22 cellular contexts compared by ENCODE assay signal in genomic region chr1:208164609-208165008, GRCh38.
DNase-seq lines count a peak whose midpoint lies in the region; ATAC-seq, FAIRE-seq and TF ChIP-seq lines count a peak whose summit lies in the region.
"Had no signal": no experiment of that assay in that cellular context is flagged by ENCODE, and none has a peak within 500 bp of the region (broad histone marks: within the 10 kb centered on the region; RNA-seq: fewer than 3 reads in every experiment).

No MANE protein-coding gene starts in this region.

- H3K9me3 ChIP-seq in K562 (replicated peaks; ENCODE audit: control insufficient read depth, insufficient read depth, low read depth, low read length) (no peaks in the 10 kb centered on the region), esophagus squamous epithelium (no peaks in the 10 kb centered on the region)

- no peak overlapping the region for H3K18ac ChIP-seq in mesendoderm (ENCODE audit: low read length)

- no peaks in the 10 kb centered on the region for H3K9me1 ChIP-seq in K562 (ENCODE audit: control insufficient read depth, insufficient read depth, low read length)

- H3K79me1 ChIP-seq in mesendoderm (ENCODE audit: low read length): peaks cover 3% of the 10 kb centered on the region

- no peak overlapping the region for H3K56ac ChIP-seq in mesendoderm (ENCODE audit: low read length)

- no peak overlapping the region for H3K4ac ChIP-seq in mesendoderm (ENCODE audit: low read depth, low read length)

- TF ChIP-seq CTCF in K562 (IDR thresholded peaks at IDR 0.05 in 2 of 3, conservative IDR thresholded peaks at IDR 0.05 in 1 of 3; ENCODE audit: insufficient read depth in 2 of 3, low read depth in 1 of 3, low read length in 3 of 3): 0 out of 6 replicates have a peak, but pooled peaks of 2 of the 3 experiments have one; percentile 7 to 19
- TF ChIP-seq CTCF in esophagus squamous epithelium (IDR thresholded peaks at IDR 0.05): no peak

- no peak overlapping the region for H2BK120ac ChIP-seq in mesendoderm (ENCODE audit: low read depth, low read length)

- 2% methylated on average over 12 of the region's 12 CpGs for WGBS in K562 (ENCODE audit: insufficient coverage, low coverage, missing lambda C conversion rate)
- WGBS in mesendoderm (ENCODE audit: extremely low coverage, insufficient coverage, low lambda C conversion rate): no CpG with 5 or more reads among the region's 12 CpGs
- 65 to 83% methylated on average over 5 to 10 of the region's 12 CpGs for WGBS in esophagus squamous epithelium, 2 donors

- CTCF ChIA-PET in K562 (lab: Yijun Ruan, JAX; ENCODE audit: low intra/inter-chr PET ratio): no interaction called here

- H4K5ac ChIP-seq in mesendoderm (ENCODE audit: low read length): no peak overlapping the region

- H3K4me2 ChIP-seq in K562 (ENCODE audit: insufficient read depth, low read length) (peak overlapping the region; percentile 20; the same call in 1 of the 2 replicates), mesendoderm (ENCODE audit: low read length) (no peak overlapping the region)

- peak; percentile 71; the same call in 1 of the 2 replicates for TF ChIP-seq EP300 in K562 (IDR thresholded peaks at IDR 0.05; ENCODE audit: low read length)

- H3K36me3 ChIP-seq in K562 (ENCODE audit: control insufficient read depth, insufficient read depth, low read length) (no peaks in the 10 kb centered on the region), mesendoderm (ENCODE audit: control insufficient read depth, insufficient read depth, low read length) (no peaks in the 10 kb centered on the region), esophagus squamous epithelium (peaks cover 0 to 41% (median 0%) of the 10 kb centered on the region in 3 donors)

- no TSS peak for BruUV-seq in K562 (replicated peaks; lab: Mats Ljungman, UMichigan)

- no peak overlapping the region for H3K23ac ChIP-seq in mesendoderm (ENCODE audit: low read length)

- H3K27me3 ChIP-seq in K562 (ENCODE audit: control insufficient read depth in 2 of 2, insufficient read depth in 2 of 2, low read length in 2 of 2): no peaks in the 10 kb centered on the region; a peak in 1 of 5 replicates
- no peaks in the 10 kb centered on the region for H3K27me3 ChIP-seq in mesendoderm (ENCODE audit: insufficient read depth, low read length, poor library complexity)
- H3K27me3 ChIP-seq in esophagus squamous epithelium: no peaks in the 10 kb centered on the region

- no peaks in the 10 kb centered on the region for H3K79me2 ChIP-seq in K562 (ENCODE audit: control insufficient read depth, insufficient read depth, low read length)
- H3K79me2 ChIP-seq in mesendoderm (ENCODE audit: control insufficient read depth, insufficient read depth, low read length): no peaks in the 10 kb centered on the region

- H3K9ac ChIP-seq in K562 (ENCODE audit: insufficient read depth in 1 of 2, low read depth in 2 of 2, low read length in 2 of 2) (peak overlapping the region in 1 of 2 experiments; percentile 73; a peak in 2 of 4 replicates), mesendoderm (ENCODE audit: low read length) (no peak overlapping the region)

- no peak overlapping the region for H4K8ac ChIP-seq in mesendoderm (ENCODE audit: low read depth, low read length)

- no peak overlapping the region for H2AK5ac ChIP-seq in mesendoderm (ENCODE audit: low read length)

- in situ Hi-C loops in K562 (cut with MboI): no loop called here

- peak; percentile 14 to 38; a peak in 2 of 4 replicates for TF ChIP-seq RAD21 in K562 (CRISPR knock-in tag; conservative IDR thresholded peaks at IDR 0.05 in 1 of 2, IDR thresholded peaks at IDR 0.05 in 1 of 2)

- H3K27ac ChIP-seq in K562 (ENCODE audit: extremely low read depth, low read depth, low read length) (no peak overlapping the region), mesendoderm (ENCODE audit: low read depth, low read length) (no peak overlapping the region), esophagus squamous epithelium (no peak overlapping the region)

- TF ChIP-seq POLR2A in K562 (conservative IDR thresholded peaks at IDR 0.05) (no peak), esophagus squamous epithelium (IDR thresholded peaks at IDR 0.05) (no peak)

- peak overlapping the region; percentile 9; the same call in 1 of the 2 replicates for H2AFZ ChIP-seq in K562 (ENCODE audit: low read depth, low read length)

- H4K20me1 ChIP-seq in K562 (replicated peaks; ENCODE audit: control insufficient read depth, insufficient read depth, low read length): no peaks in the 10 kb centered on the region

- POLR2A ChIA-PET in K562 (lab: Yijun Ruan, JAX): interaction anchor here (1.3 to 1.4 kb wide), 2 partner anchors 9 to 17 kb away, joined by 3 to 4 read pairs; no protein-coding TSS in a partner anchor

- peak; percentile 25 for DNase-seq in CMK (ENCODE audit: low read depth)
- peak; percentile 67 for DNase-seq in OCI-M1 (lab: John Stamatoyannopoulos, UW)
- DNase-seq in K562 (ENCODE audit: extremely low read depth in 1 of 4, low spot score in 3 of 4): peak; percentile 55 to 74 (median 60)
- peak; percentile 51 for DNase-seq in mesendoderm
- no peak for DNase-seq in esophagus squamous epithelium (lab: John Stamatoyannopoulos, UW)
- DNase-seq: EL, GM23248, H9, HFFc6, KBM-7, MM.1S, NCI-H1048, NCI-H1436 treated with DMSO at 0.1 percent for 48 hours, NCI-H2029, NCI-H2171, NCI-H524 treated with DMSO at 0.1 percent for 48 hours, PC-3, Right ventricle myocardium superior had no signal

- H2BK15ac ChIP-seq in mesendoderm (replicated peaks; ENCODE audit: low read depth): no peak overlapping the region

- H3K4me1 ChIP-seq in K562 (replicated peaks in 1 of 2; ENCODE audit: control insufficient read depth in 2 of 2, insufficient read depth in 2 of 2, low read length in 2 of 2) (peaks cover 29 to 33% of the 10 kb centered on the region in 2 experiments; a peak in 4 of 5 replicates), mesendoderm (ENCODE audit: control insufficient read depth, low read depth, low read length) (peaks cover 28% of the 10 kb centered on the region), esophagus squamous epithelium (peaks cover 0 to 59% (median 34%) of the 10 kb centered on the region in 3 donors)

- no peak overlapping the region for H2BK5ac ChIP-seq in mesendoderm (ENCODE audit: low read length)

- no peak overlapping the region for H3K4me3 ChIP-seq in K562
- H3K4me3 ChIP-seq in mesendoderm (ENCODE audit: low read length): no peak overlapping the region
- no peak overlapping the region for H3K4me3 ChIP-seq in esophagus squamous epithelium
- H3K4me3 ChIP-seq: GM23248 had no signal

- ATAC-seq in K562 (peak; percentile 68), GM18873 (IDR thresholded peaks at IDR 0.05; ENCODE audit: low FRiP score, unreplicated experiment) (no peak), HG03139 (IDR thresholded peaks at IDR 0.05; ENCODE audit: unreplicated experiment) (no peak), GM21381 (IDR thresholded peaks at IDR 0.05; ENCODE audit: unreplicated experiment) (no peak)
- ATAC-seq: PC-3 had no signal

- FAIRE-seq in K562 (lab: Jason Lieb, UNC): peak; percentile 69
- FAIRE-seq: A204.1 had no signal

- intact Hi-C loops in K562 (cut with micrococcal nuclease): no loop called here
- intact Hi-C loops in esophagus squamous epithelium (cut with DNase I): no loop called here

TF ChIP-seq in K562, 482 proteins besides CTCF, POLR2A, EP300 and RAD21 (continues in another document):
- TF ChIP-seq HNRNPLL (IDR thresholded peaks at IDR 0.05; ENCODE audit: low read depth, low read length, poor library complexity, severe bottlenecking) (peak; percentile 34), ARID1B (IDR thresholded peaks at IDR 0.05) (peak; percentile 48; the same call in 1 of the 2 replicates), RCOR1 (IDR thresholded peaks at IDR 0.05; ENCODE audit: borderline replicate concordance in 1 of 2, low read depth in 2 of 2, low read length in 2 of 2) (0 out of 4 replicates have a peak, but pooled peaks of 1 of the 2 experiments have one; percentile 44), SMARCA4 (IDR thresholded peaks at IDR 0.05) (peak; percentile 47; the same call in 1 of the 2 replicates), DPF2 (IDR thresholded peaks at IDR 0.05) (0 out of 2 replicates have a peak, but pooled peaks have one; percentile 31), RNF2 (IDR thresholded peaks at IDR 0.05) (peak; percentile 17; the same call in 1 of the 2 replicates), GATA2 (CRISPR knock-in tag; IDR thresholded peaks at IDR 0.05) (peak; percentile 23; the same call in 1 of the 2 replicates), SMARCE1 (IDR thresholded peaks at IDR 0.05) (0 out of 2 replicates have a peak, but pooled peaks have one; percentile 38), MYNN (IDR thresholded peaks at IDR 0.05) (peak; percentile 45; the same call in 1 of the 2 replicates), MYNN (CRISPR knock-in tag; IDR thresholded peaks at IDR 0.05) (no peak), NR1H2 (CRISPR knock-in tag; IDR thresholded peaks at IDR 0.05) (no peak), ZNF212 (CRISPR knock-in tag; IDR thresholded peaks at IDR 0.05) (no peak), ZBTB7A (IDR thresholded peaks at IDR 0.05; ENCODE audit: borderline replicate concordance, control insufficient read depth, low read depth, low read length) (peak; percentile 75; the same call in 1 of the 2 replicates), MAZ (CRISPR knock-in tag; conservative IDR thresholded peaks at IDR 0.05 in 1 of 2, IDR thresholded peaks at IDR 0.05 in 1 of 2) (peak in 1 of 2 experiments; percentile 21; a peak in 1 of 4 replicates), SMAD4 (CRISPR knock-in tag; conservative IDR thresholded peaks at IDR 0.05) (peak; percentile 62; the same call in 1 of the 2 replicates), TBL1XR1 (IDR thresholded peaks at IDR 0.05; ENCODE audit: low read length in 2 of 2) (0 out of 4 replicates have a peak, but pooled peaks of 1 of the 2 experiments have one; percentile 18), CBFA2T3 (IDR thresholded peaks at IDR 0.05) (peak; percentile 53), CXXC5 (CRISPR knock-in tag; IDR thresholded peaks at IDR 0.05) (0 out of 2 replicates have a peak, but pooled peaks have one; percentile 22), ATF7 (IDR thresholded peaks at IDR 0.05) (no peak)

Comparison
In these comparisons a context has a peak if more than half of its experiments do, and no peak if none do; other contexts are left out.
1. CTCF ChIP-seq: peak in K562 (2 of 3); none in esophagus squamous epithelium (0 of 6).